ENCODE assay signal across 17 cellular contexts in genomic region chr4:108044951-108045686, GRCh38. TPM values are rescaled to one million over a fixed set of nuclear protein-coding genes. Genes with fewer than 3 reads are reported as not detected.
DNase-seq lines count a peak whose midpoint lies in the region; ATAC-seq, FAIRE-seq and TF ChIP-seq lines count a peak whose summit lies in the region.
"Had no signal": no experiment of that assay in that cellular context is flagged by ENCODE, and none has a peak within 500 bp of the region (broad histone marks: within the 10 kb centered on the region; RNA-seq: fewer than 3 reads in every experiment).

No MANE protein-coding gene starts in this region.

- peaks cover 63% of the 10 kb centered on the region for H3K4me1 Mint-ChIP-seq in CD4-positive, alpha-beta T cell (ENCODE audit: low read depth)
- H3K4me1 Mint-ChIP-seq in activated naive CD8-positive, alpha-beta T cell (ENCODE audit: low read depth), result peaks cover 65% of the 10 kb centered on the region
- H3K4me1 Mint-ChIP-seq in mesothelial cell of epicardium, result peaks cover 24% of the 10 kb centered on the region

- H3K27me3 ChIP-seq in CD4-positive, alpha-beta T cell (ENCODE audit: control insufficient read depth, insufficient read depth, low read length), result no peaks in the 10 kb centered on the region
- H3K27me3 ChIP-seq: BLaER1 treated with 17β-estradiol and CSF1 and Interleukin-3, amounts not matched to agents 10 nM and 100 nM had no signal

- CTCF ChIA-PET in CD4-positive, alpha-beta T cell (lab: Charles Lee), result interaction anchor here (0.9 to 2.0 kb wide), 4 partner anchors 13 to 110 kb away, joined by 3 to 7 read pairs (median 4); no protein-coding TSS in a partner anchor
- CTCF ChIA-PET in HEK293T (lab: Yijun Ruan, JAX), result interaction anchor here (1.1 kb wide), 1 partner anchor 10 kb away, joined by 3 read pairs; no protein-coding TSS in a partner anchor

- no peak for FAIRE-seq in GM19239 (lab: Jason Lieb, UNC)
- FAIRE-seq: endometrium, GM12878, HepG2 had no signal

- no peak for ATAC-seq in CD4-positive, alpha-beta T cell (ENCODE audit: poor library complexity)
- no peak for ATAC-seq in HG03045 (IDR thresholded peaks at IDR 0.05; ENCODE audit: unreplicated experiment)
- ATAC-seq: GM12878, HepG2 had no signal

- H3K36me3 Mint-ChIP-seq in CD4-positive, alpha-beta T cell (ENCODE audit: low read depth), result peaks cover 50% of the 10 kb centered on the region
- H3K36me3 Mint-ChIP-seq in activated naive CD8-positive, alpha-beta T cell, result peaks cover 22% of the 10 kb centered on the region
- H3K36me3 Mint-ChIP-seq in mesothelial cell of epicardium, result peaks cover 9% of the 10 kb centered on the region

- no peaks in the 10 kb centered on the region for H3K27me3 Mint-ChIP-seq in CD4-positive, alpha-beta T cell
- H3K27me3 Mint-ChIP-seq in activated naive CD8-positive, alpha-beta T cell, result no peaks in the 10 kb centered on the region
- H3K27me3 Mint-ChIP-seq in mesothelial cell of epicardium (ENCODE audit: low read depth), result no peaks in the 10 kb centered on the region

- H3K27ac ChIP-seq in CD4-positive, alpha-beta T cell (ENCODE audit: low read depth, low read length), result peak overlapping the region; percentile 49

- POLR2A ChIA-PET in CD4-positive, alpha-beta T cell (lab: Charles Lee), result interaction anchor here (0.7 to 4.4 kb wide), 8 partner anchors 9 to 77 kb away, joined by 3 to 27 read pairs (median 6); no protein-coding TSS in a partner anchor
- POLR2A ChIA-PET in HEK293T (lab: Yijun Ruan, JAX), result no interaction called here

- intact Hi-C loops in CD4-positive, alpha-beta T cell (cut with DNase I, micrococcal nuclease), result no loop called here

- DNase-seq in CD4-positive, alpha-beta T cell, result no peak
- DNase-seq in ELR (ENCODE audit: low read depth), result peak; percentile 54
- DNase-seq in mesothelial cell of epicardium (ENCODE audit: low spot score in 2 of 2, unreplicated experiment in 2 of 2), result no peak
- DNase-seq in GM19239 (ENCODE audit: insufficient read length, low spot score), result no peak
- no peak for DNase-seq in D341Med (ENCODE audit: low spot score)
- DNase-seq in HEK293T (ENCODE audit: extremely low spot score), result no peak
- DNase-seq: activated CD4-positive, alpha-beta T cell treated with anti-CD3 and anti-CD28 coated beads, Interleukin-2, amount 50 U/mL, for 48 hours; NCI-H1105; stimulated activated CD4-positive, alpha-beta T cell treated with anti-CD3 and anti-CD28 coated beads, Interleukin-12 subunit alpha, Interleukin-12 subunit beta, amount 100 ng/mL, for 4 hours; T-helper 9 cell had no signal

- H3K9me3 Mint-ChIP-seq in CD4-positive, alpha-beta T cell, result no peaks in the 10 kb centered on the region
- no peaks in the 10 kb centered on the region for H3K9me3 Mint-ChIP-seq in activated naive CD8-positive, alpha-beta T cell (ENCODE audit: low read depth)
- H3K9me3 Mint-ChIP-seq in mesothelial cell of epicardium, result peaks cover 2% of the 10 kb centered on the region

- peak overlapping the region; percentile 93 for H3K27ac Mint-ChIP-seq in CD4-positive, alpha-beta T cell
- H3K27ac Mint-ChIP-seq in activated naive CD8-positive, alpha-beta T cell, result peak overlapping the region; percentile 87
- peak overlapping the region; percentile 52 for H3K27ac Mint-ChIP-seq in mesothelial cell of epicardium

- TF ChIP-seq CTCF in CD4-positive, alpha-beta T cell (IDR thresholded peaks at IDR 0.05), result no peak
- TF ChIP-seq CTCF in mesothelial cell of epicardium (IDR thresholded peaks at IDR 0.05; ENCODE audit: unreplicated experiment), result no peak

- no peaks in the 10 kb centered on the region for H3K9me3 ChIP-seq in CD4-positive, alpha-beta T cell (ENCODE audit: control insufficient read depth, low read length)
- H3K9me3 ChIP-seq: HAP-1 had no signal

- no peak overlapping the region for H3K4me3 Mint-ChIP-seq in CD4-positive, alpha-beta T cell
- H3K4me3 Mint-ChIP-seq in activated naive CD8-positive, alpha-beta T cell, result peak overlapping the region; percentile 17
- H3K4me3 Mint-ChIP-seq in mesothelial cell of epicardium, result no peak overlapping the region

TF ChIP-seq in HEK293T, 16 proteins besides CTCF, POLR2A, EP300 and RAD21:
- TF ChIP-seq TARDBP (IDR thresholded peaks at IDR 0.05), result no peak

RNA-seq across cellular contexts. Expression of gene HADH, which starts 55.4 kb away (rescaled TPM):
- 10 to 100 TPM; 16.1 to 16.3 TPM for total RNA-seq in CD4-positive, alpha-beta T cell
- 48.8 to 51.9 TPM (median 50.7 TPM) in 3 replicates for total RNA-seq in mesothelial cell of epicardium
